In the genomic region with DNA sequence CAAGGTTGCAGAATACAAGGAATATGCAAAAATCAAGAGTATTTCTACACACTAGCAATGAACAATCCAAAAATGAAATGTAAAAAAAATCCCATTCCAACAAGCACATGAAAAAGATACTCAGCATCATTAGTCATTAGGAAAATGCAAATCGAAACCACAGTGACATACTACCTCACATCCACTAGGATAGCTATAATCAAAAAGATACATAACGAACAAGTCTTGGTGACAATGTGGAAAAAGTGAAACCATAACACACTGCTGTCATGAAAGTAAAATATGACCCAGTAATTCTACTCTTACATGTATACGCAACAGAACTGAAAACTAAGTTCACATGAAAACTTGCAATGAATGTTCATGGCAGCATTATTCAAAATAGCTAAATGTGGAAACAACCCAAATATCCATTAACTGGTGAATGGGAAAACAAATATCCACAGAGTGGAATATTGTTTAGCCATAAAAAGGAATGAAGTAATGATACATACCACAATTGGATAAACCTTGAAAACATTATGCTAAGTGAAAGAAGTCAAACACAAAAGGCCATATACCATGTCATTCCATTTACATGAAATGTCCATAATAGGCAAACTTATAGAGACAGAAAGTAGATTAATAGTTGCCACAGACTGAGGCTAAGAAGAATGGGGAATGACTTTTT, we compare ENCODE assay signal across 1 cellular context.
TF ChIP-seq lines count a peak whose summit lies in the region.

No MANE protein-coding gene starts in this region.

TF ChIP-seq in HEK293, 187 proteins besides CTCF, POLR2A, EP300 and RAD21:
- TF ChIP-seq ZNF600 (tag by site-specific recombination; IDR thresholded peaks at IDR 0.05), result 0 out of 2 replicates have a peak, but pooled peaks have one; percentile 36
- no peak for TF ChIP-seq ZNF121 (tag by site-specific recombination; IDR thresholded peaks at IDR 0.05)
- TF ChIP-seq ZNF561 (tag by site-specific recombination; IDR thresholded peaks at IDR 0.05; ENCODE audit: borderline replicate concordance), result no peak
- TF ChIP-seq ZNF146 (tag by site-specific recombination; IDR thresholded peaks at IDR 0.05), result peak; percentile 42; the same call in 1 of the 2 replicates
